ENCODE assay signal across 21 cellular contexts in the genomic region with DNA sequence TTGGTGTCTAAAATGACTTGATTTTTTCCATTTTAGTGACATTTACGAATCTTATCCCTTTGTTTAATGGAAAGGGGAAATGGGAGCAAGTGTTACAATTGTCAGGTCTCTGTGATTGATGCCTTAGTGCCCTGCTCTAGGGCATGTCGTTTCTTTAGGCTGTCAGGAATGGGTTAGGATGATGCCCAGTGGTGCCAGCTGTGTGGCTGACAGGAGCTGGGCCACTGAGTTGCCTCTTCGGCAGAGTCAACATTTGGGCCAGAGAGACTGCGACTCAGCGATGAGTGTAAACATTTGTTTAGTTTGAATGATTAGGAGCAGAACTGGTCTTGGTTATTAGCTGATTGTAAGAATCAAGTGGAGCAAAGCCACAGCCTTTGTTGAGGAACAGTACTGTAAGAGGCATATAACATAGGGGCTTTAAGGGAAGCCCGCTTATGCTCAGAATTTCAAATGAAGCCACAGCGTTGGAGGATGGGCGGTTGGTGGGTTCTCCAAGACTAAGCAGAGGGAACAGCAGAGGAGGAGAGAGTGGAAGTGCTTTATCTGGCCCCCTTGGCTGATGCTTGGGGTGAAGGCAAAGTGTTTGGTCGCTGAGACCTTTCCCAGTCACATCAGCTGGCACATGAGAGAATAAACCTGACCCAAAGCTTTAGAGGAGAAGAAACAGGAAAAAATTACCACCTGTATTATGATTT.
DNase-seq lines count a peak whose midpoint lies in the region; ATAC-seq and TF ChIP-seq lines count a peak whose summit lies in the region.
"Had no signal": no experiment of that assay in that cellular context is flagged by ENCODE, and none has a peak within 500 bp of the region (broad histone marks: within the 10 kb centered on the region; RNA-seq: fewer than 3 reads in every experiment).

No MANE protein-coding gene starts in this region.

- no peak overlapping the region for H3K27ac Mint-ChIP-seq in endodermal cell
- H3K27ac Mint-ChIP-seq: CD8-positive, alpha-beta memory T cell; naive thymus-derived CD4-positive, alpha-beta T cell had no signal

- H2BK15ac ChIP-seq in neuronal stem cell (ENCODE audit: low read length), result no peak overlapping the region

- ATAC-seq in HG02981 (IDR thresholded peaks at IDR 0.05; ENCODE audit: unreplicated experiment), result no peak
- ATAC-seq: A549; K562; naive thymus-derived CD4-positive, alpha-beta T cell had no signal

- H3K36me3 ChIP-seq in MG63 (no peaks in the 10 kb centered on the region), endodermal cell (ENCODE audit: control insufficient read depth, insufficient read depth, low read length) (no peaks in the 10 kb centered on the region), neuronal stem cell (replicated peaks in 1 of 2; ENCODE audit: control insufficient read depth in 2 of 2, insufficient read depth in 2 of 2, low read length in 2 of 2) (no peaks in the 10 kb centered on the region)
- H3K36me3 ChIP-seq: esophagus muscularis mucosa, SJSA1, vagina had no signal

- no peaks in the 10 kb centered on the region for H3K9me3 Mint-ChIP-seq in endodermal cell

- no peak for TF ChIP-seq CTCF in endodermal cell (conservative IDR thresholded peaks at IDR 0.05)

- H2BK5ac ChIP-seq in neuronal stem cell (ENCODE audit: low read length), result no peak overlapping the region

- H3K27ac ChIP-seq in endodermal cell (ENCODE audit: low read depth, low read length) (peak overlapping the region; percentile 62), neuronal stem cell (replicated peaks; ENCODE audit: low read length) (no peak overlapping the region)
- H3K27ac ChIP-seq: A549, coronary artery, esophagus muscularis mucosa, hepatocyte, SJSA1, vagina had no signal

- peaks cover 38% of the 10 kb centered on the region for H3K27me3 Mint-ChIP-seq in endodermal cell (ENCODE audit: insufficient read depth)
- H3K27me3 Mint-ChIP-seq: CD8-positive, alpha-beta memory T cell had no signal

- 50 to 76% methylated on average over 5 to 9 of the region's 9 CpGs for WGBS in endodermal cell (ENCODE audit: insufficient coverage in 1 of 2, insufficient read length in 1 of 2), 2 experiments
- WGBS in neuronal stem cell (ENCODE audit: extremely low coverage in 2 of 2, insufficient read length in 2 of 2, insufficient replicate concordance in 1 of 2), 2 donors, result no CpG with 5 or more reads among the region's 9 CpGs

- H3K36me3 Mint-ChIP-seq in endodermal cell (ENCODE audit: low read depth), result no peaks in the 10 kb centered on the region
- H3K36me3 Mint-ChIP-seq: CD8-positive, alpha-beta memory T cell; naive thymus-derived CD4-positive, alpha-beta T cell had no signal

- peaks cover 3% of the 10 kb centered on the region for H3K79me1 ChIP-seq in neuronal stem cell (ENCODE audit: low read depth, low read length)

- H3K4me1 ChIP-seq in endodermal cell (ENCODE audit: control insufficient read depth, insufficient read depth, low read length) (peaks cover 17% of the 10 kb centered on the region), neuronal stem cell (ENCODE audit: control insufficient read depth in 2 of 2, insufficient read depth in 1 of 2, low read depth in 1 of 2, low read length in 2 of 2) (peaks cover 11 to 27% of the 10 kb centered on the region in 2 donors)
- H3K4me1 ChIP-seq: A549, SJSA1, vagina had no signal

- no peak overlapping the region for H3K18ac ChIP-seq in neuronal stem cell (ENCODE audit: low read length)

- no peak overlapping the region for H3K4me2 ChIP-seq in neuronal stem cell (ENCODE audit: insufficient read depth, low read length, poor library complexity, severe bottlenecking)
- H3K4me2 ChIP-seq: A549, hepatocyte had no signal

- no peak overlapping the region for H3K4ac ChIP-seq in neuronal stem cell (ENCODE audit: low read length)

- H2BK120ac ChIP-seq in neuronal stem cell (ENCODE audit: low read depth, low read length), result no peak overlapping the region

- H4K91ac ChIP-seq in neuronal stem cell (ENCODE audit: low read depth, low read length, poor library complexity), result no peak overlapping the region

- no peak overlapping the region for H4K8ac ChIP-seq in neuronal stem cell (ENCODE audit: low read depth, low read length)

- H3K9me3 ChIP-seq in MG63 (no peaks in the 10 kb centered on the region), endodermal cell (ENCODE audit: control insufficient read depth, low read length) (no peaks in the 10 kb centered on the region), neuronal stem cell (replicated peaks in 1 of 2; ENCODE audit: control insufficient read depth in 2 of 2, insufficient read depth in 1 of 2, low read depth in 1 of 2, low read length in 2 of 2) (no peaks in the 10 kb centered on the region)
- H3K9me3 ChIP-seq: A549, esophagus muscularis mucosa, SJSA1, vagina had no signal

- no peak overlapping the region for H3K4me3 Mint-ChIP-seq in endodermal cell
- H3K4me3 Mint-ChIP-seq: CD8-positive, alpha-beta memory T cell; naive thymus-derived CD4-positive, alpha-beta T cell had no signal

- H3K4me1 Mint-ChIP-seq in endodermal cell, result peaks cover 30% of the 10 kb centered on the region
- H3K4me1 Mint-ChIP-seq: CD8-positive, alpha-beta memory T cell had no signal

- H3K27me3 ChIP-seq in MG63, result no peaks in the 10 kb centered on the region
- peaks cover 67% of the 10 kb centered on the region for H3K27me3 ChIP-seq in endodermal cell (ENCODE audit: control insufficient read depth, insufficient read depth, low read length, poor library complexity, severe bottlenecking)
- H3K27me3 ChIP-seq in neuronal stem cell (ENCODE audit: control insufficient read depth in 3 of 3, insufficient read depth in 3 of 3, low read depth in 1 of 3, low read length in 3 of 3), result no peaks in the 10 kb centered on the region
- H3K27me3 ChIP-seq: esophagus muscularis mucosa, hepatocyte, SJSA1, vagina had no signal

- H3K9ac ChIP-seq in endodermal cell (ENCODE audit: extremely low read depth, low read length, poor library complexity, severe bottlenecking) (no peak overlapping the region), neuronal stem cell (ENCODE audit: low read depth, low read length, poor library complexity) (no peak overlapping the region)

- no peak overlapping the region for H3K14ac ChIP-seq in neuronal stem cell (ENCODE audit: low read length)

- peak overlapping the region; percentile 25 for H2AFZ ChIP-seq in neuronal stem cell (ENCODE audit: low read length)
- H2AFZ ChIP-seq: hepatocyte had no signal

- DNase-seq in NCI-H2081 (lab: John Stamatoyannopoulos, UW) (peak; percentile 25 to 52), NCI-H2081 treated with DMSO at 0.1 percent for 48 hours (lab: John Stamatoyannopoulos, UW) (no peak), MG63 (peak; percentile 43), endodermal cell (no peak), neuronal stem cell (ENCODE audit: low spot score) (no peak), SIG-M5 treated with dmso at 0.1 percent for 504 hours (lab: John Stamatoyannopoulos, UW; ENCODE audit: unreplicated experiment) (no peak), NCI-H526 treated with DMSO at 0.1 percent for 48 hours (lab: John Stamatoyannopoulos, UW) (no peak)
- DNase-seq: activated effector memory CD4-positive, alpha-beta T cell treated with Interleukin-2 at 50 U/mL for 16 hours; CD8-positive, alpha-beta memory T cell; left cardiac atrium; naive thymus-derived CD4-positive, alpha-beta T cell; NCI-H1694; stimulated activated naive CD4-positive, alpha-beta T cell treated with Interleukin-2 at 50 U/mL for 16 hours had no signal

- H3K23ac ChIP-seq in neuronal stem cell (ENCODE audit: low read depth, low read length, poor library complexity), result no peak overlapping the region

- H3K4me3 ChIP-seq in MG63, result no peak overlapping the region
- H3K4me3 ChIP-seq in endodermal cell (ENCODE audit: low read length), result no peak overlapping the region
- peak overlapping the region in 1 of 2 donors; percentile 14 for H3K4me3 ChIP-seq in neuronal stem cell (ENCODE audit: low read length in 2 of 2)
- H3K4me3 ChIP-seq: A549, coronary artery, esophagus muscularis mucosa, hepatocyte, K562, SJSA1, vagina had no signal

- no peak overlapping the region for H2BK12ac ChIP-seq in neuronal stem cell (ENCODE audit: low read length)

- H2AK5ac ChIP-seq in neuronal stem cell (ENCODE audit: low read depth, low read length), result no peak overlapping the region

Comparison
In these comparisons a context has a peak if more than half of its experiments do, and no peak if none do; other contexts are left out.
1. DNase-seq: peak in NCI-H2081 (2 of 2) and MG63 (single experiment); none in NCI-H2081 treated with DMSO at 0.1 percent for 48 hours (single experiment), endodermal cell (single experiment), neuronal stem cell (single experiment), SIG-M5 treated with dmso at 0.1 percent for 504 hours (single experiment) and NCI-H526 treated with DMSO at 0.1 percent for 48 hours (single experiment).